ENCODE assay signal across 1 cellular context in the genomic region with DNA sequence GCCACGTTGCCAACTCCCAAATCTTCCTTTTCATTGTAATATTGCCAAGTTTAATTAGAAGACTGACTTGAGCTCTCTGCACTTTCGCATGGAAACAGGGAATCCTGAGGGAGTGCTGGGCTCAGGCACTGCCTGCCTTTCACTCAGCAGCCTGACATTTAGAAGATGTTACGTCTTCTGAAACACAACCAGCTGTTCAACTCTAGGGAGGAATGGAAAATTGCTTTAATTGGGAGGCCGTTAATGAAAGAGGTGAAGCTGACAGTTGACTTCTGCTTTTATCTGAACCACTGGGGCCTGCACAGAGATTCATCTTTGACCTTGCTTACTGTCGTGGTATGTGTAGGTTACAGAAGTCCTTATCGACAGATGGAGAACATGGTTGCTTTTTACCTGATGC.
TF ChIP-seq lines count a peak whose summit lies in the region.

No MANE protein-coding gene starts in this region.

TF ChIP-seq in HepG2, 621 proteins besides CTCF, POLR2A, EP300 and RAD21 (continued from another document):
- TF ChIP-seq HIVEP1 (CRISPR knock-in tag; IDR thresholded peaks at IDR 0.05), result no peak
- TF ChIP-seq THYN1 (CRISPR knock-in tag; IDR thresholded peaks at IDR 0.05; ENCODE audit: borderline replicate concordance, low read depth), result no peak
- TF ChIP-seq, protein P1, sequence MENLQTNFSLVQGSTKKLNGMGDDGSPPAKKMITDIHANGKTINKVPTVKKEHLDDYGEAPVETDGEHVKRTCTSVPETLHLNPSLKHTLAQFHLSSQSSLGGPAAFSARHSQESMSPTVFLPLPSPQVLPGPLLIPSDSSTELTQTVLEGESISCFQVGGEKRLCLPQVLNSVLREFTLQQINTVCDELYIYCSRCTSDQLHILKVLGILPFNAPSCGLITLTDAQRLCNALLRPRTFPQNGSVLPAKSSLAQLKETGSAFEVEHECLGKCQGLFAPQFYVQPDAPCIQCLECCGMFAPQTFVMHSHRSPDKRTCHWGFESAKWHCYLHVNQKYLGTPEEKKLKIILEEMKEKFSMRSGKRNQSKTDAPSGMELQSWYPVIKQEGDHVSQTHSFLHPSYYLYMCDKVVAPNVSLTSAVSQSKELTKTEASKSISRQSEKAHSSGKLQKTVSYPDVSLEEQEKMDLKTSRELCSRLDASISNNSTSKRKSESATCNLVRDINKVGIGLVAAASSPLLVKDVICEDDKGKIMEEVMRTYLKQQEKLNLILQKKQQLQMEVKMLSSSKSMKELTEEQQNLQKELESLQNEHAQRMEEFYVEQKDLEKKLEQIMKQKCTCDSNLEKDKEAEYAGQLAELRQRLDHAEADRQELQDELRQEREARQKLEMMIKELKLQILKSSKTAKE (CRISPR knock-in tag; IDR thresholded peaks at IDR 0.05; ENCODE audit: borderline replicate concordance), result no peak
- TF ChIP-seq ZNF34 (CRISPR knock-in tag; IDR thresholded peaks at IDR 0.05; ENCODE audit: borderline replicate concordance), result no peak
